ENCODE assay signal across 12 cellular contexts in the genomic region with DNA sequence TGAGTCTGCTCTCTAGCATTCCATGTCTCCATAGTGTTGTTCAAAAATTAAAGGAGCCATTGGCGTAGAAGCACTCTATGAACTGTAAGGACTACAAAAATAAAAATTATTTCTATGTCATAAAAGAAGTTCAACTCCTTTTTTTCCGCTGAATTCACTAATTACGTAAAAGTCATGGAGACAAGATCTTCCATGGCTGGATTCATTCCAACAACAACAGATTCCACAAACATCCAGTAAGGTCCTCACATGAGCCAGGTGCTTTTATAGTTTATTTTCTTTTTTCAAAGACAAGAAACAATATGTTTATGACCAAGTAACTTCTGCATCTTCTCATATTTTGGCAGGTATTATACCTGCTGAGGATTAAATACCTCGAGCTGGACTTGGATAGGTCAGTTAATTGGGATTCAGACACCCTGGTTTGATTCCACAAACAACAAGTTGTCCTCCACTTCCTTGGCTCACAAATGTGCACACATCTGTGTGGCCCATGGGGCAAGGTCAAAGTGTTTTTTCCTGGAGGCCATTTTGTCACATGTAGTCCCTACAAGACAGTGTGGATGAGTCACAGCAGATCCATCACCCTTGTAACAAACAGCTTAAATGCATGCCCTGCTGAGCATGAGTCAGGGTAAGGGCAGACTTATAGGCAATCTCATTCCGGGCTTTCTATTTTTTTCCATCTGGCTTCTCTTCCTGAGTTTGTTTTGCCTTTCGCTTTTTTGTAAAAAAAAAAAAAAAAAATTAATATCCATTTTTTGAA.
A peak's percentile ranks its signal among the peaks of the same experiment; 100 is the strongest.
DNase-seq lines count a peak whose midpoint lies in the region; ATAC-seq and TF ChIP-seq lines count a peak whose summit lies in the region.
"Had no signal": no experiment of that assay in that cellular context is flagged by ENCODE, and none has a peak within 500 bp of the region (broad histone marks: within the 10 kb centered on the region; RNA-seq: fewer than 3 reads in every experiment).

No MANE protein-coding gene starts in this region.

- H3K27ac ChIP-seq in epithelial cell of prostate, result no peak overlapping the region
- no peak overlapping the region for H3K27ac ChIP-seq in prostate gland
- H3K27ac ChIP-seq: left lung, thoracic aorta had no signal

- no peaks in the 10 kb centered on the region for H3K27me3 ChIP-seq in prostate gland (replicated peaks; ENCODE audit: insufficient read depth)
- H3K27me3 ChIP-seq: left lung had no signal

- intact Hi-C loops in prostate gland (cut with DNase I), result loop anchor here (5.0 kb wide), 1 partner anchor 536 kb away; a partner anchor contains a TSS

- no peak overlapping the region for H3K4me3 Mint-ChIP-seq in activated T-cell treated with anti-CD3 and anti-CD28 coated beads, Interleukin-2, amount 50 U/mL, for 4 hours
- no peak overlapping the region for H3K4me3 Mint-ChIP-seq in T-helper 17 cell

- DNase-seq in activated T-cell treated with anti-CD3 and anti-CD28 coated beads, Interleukin-2, amount 50 U/mL, for 4 hours, result peak; percentile 17
- no peak for DNase-seq in activated T-cell treated with anti-CD3 and anti-CD28 coated beads, Interleukin-2, amount 50 U/mL, for 48 hours
- DNase-seq in MV-4-11 (lab: John Stamatoyannopoulos, UW) (peak; percentile 9), epithelial cell of prostate (ENCODE audit: low read depth, low spot score) (peak; percentile 60), renal cortical epithelial cell (ENCODE audit: low read depth) (peak; percentile 81), GOT3 (lab: John Stamatoyannopoulos, UW) (no peak), T-helper 17 cell (no peak), prostate gland (ENCODE audit: low spot score) (no peak)
- DNase-seq: left lung, NCI-H1436 treated with DMSO at 0.1 percent for 48 hours, T-helper 2 cell had no signal

- H3K9me3 Mint-ChIP-seq in activated T-cell treated with anti-CD3 and anti-CD28 coated beads, Interleukin-2, amount 50 U/mL, for 4 hours, result peaks cover 3% of the 10 kb centered on the region

- ATAC-seq in activated T-cell treated with anti-CD3 and anti-CD28 coated beads, Interleukin-2, amount 50 U/mL, for 4 hours, result peak; percentile 58 to 63
- no peak for ATAC-seq in T-helper 17 cell
- ATAC-seq: left lung had no signal

- H3K4me1 ChIP-seq in prostate gland (replicated peaks), result no peaks in the 10 kb centered on the region
- H3K4me1 ChIP-seq: left lung had no signal

- no peaks in the 10 kb centered on the region for H3K36me3 ChIP-seq in prostate gland
- H3K36me3 ChIP-seq: left lung, thoracic aorta had no signal

- TF ChIP-seq POLR2A in prostate gland (IDR thresholded peaks at IDR 0.05), result no peak

- no peak overlapping the region for H3K27ac Mint-ChIP-seq in T-helper 17 cell

- no peaks in the 10 kb centered on the region for H3K27me3 Mint-ChIP-seq in activated T-cell treated with anti-CD3 and anti-CD28 coated beads, Interleukin-2, amount 50 U/mL, for 4 hours (ENCODE audit: low read depth)
- H3K27me3 Mint-ChIP-seq in T-helper 17 cell, result no peaks in the 10 kb centered on the region

- WGBS in prostate gland, result 91% methylated on average over 6 of the region's 6 CpGs

- no peak overlapping the region for H3K4me3 ChIP-seq in prostate gland
- H3K4me3 ChIP-seq: left lung, thoracic aorta had no signal

- TF ChIP-seq CTCF in prostate gland (IDR thresholded peaks at IDR 0.05), result no peak

- peaks cover 39% of the 10 kb centered on the region for H3K4me1 Mint-ChIP-seq in activated T-cell treated with anti-CD3 and anti-CD28 coated beads, Interleukin-2, amount 50 U/mL, for 4 hours (ENCODE audit: low read depth)
- H3K4me1 Mint-ChIP-seq in T-helper 17 cell, result peaks cover 28% of the 10 kb centered on the region

- H3K36me3 Mint-ChIP-seq in activated T-cell treated with anti-CD3 and anti-CD28 coated beads, Interleukin-2, amount 50 U/mL, for 4 hours (ENCODE audit: insufficient read depth), result no peaks in the 10 kb centered on the region
- no peaks in the 10 kb centered on the region for H3K36me3 Mint-ChIP-seq in T-helper 17 cell (ENCODE audit: low read depth)

- no peaks in the 10 kb centered on the region for H3K9me3 ChIP-seq in T-helper 17 cell (ENCODE audit: control insufficient read depth, low read length, poor library complexity, severe bottlenecking)
- no peaks in the 10 kb centered on the region for H3K9me3 ChIP-seq in prostate gland
- H3K9me3 ChIP-seq: left lung, thoracic aorta had no signal

Comparison
In these comparisons a context has a peak if more than half of its experiments do, and no peak if none do; other contexts are left out.
1. DNase-seq: peak in activated T-cell treated with anti-CD3 and anti-CD28 coated beads, Interleukin-2, amount 50 U/mL, for 4 hours (single experiment), MV-4-11 (single experiment), epithelial cell of prostate (single experiment) and renal cortical epithelial cell (single experiment); none in activated T-cell treated with anti-CD3 and anti-CD28 coated beads, Interleukin-2, amount 50 U/mL, for 48 hours (0 of 2), GOT3 (single experiment), T-helper 17 cell (0 of 3) and prostate gland (single experiment).